In genomic region chr19:49877879-49878743, GRCh38 we compare ENCODE assay signal across 8 cellular contexts. TPM values are rescaled to one million over a fixed set of nuclear protein-coding genes. Genes with fewer than 3 reads are reported as not detected.
A peak's percentile ranks its signal among the peaks of the same experiment; 100 is the strongest.
DNase-seq lines count a peak whose midpoint lies in the region; ATAC-seq and TF ChIP-seq lines count a peak whose summit lies in the region.

No MANE protein-coding gene starts in this region.

- no peak overlapping the region for H2AFZ ChIP-seq in OCI-LY1 (ENCODE audit: low read length)

- no peak for TF ChIP-seq CTCF in OCI-LY1 (IDR thresholded peaks at IDR 0.05; ENCODE audit: low read length)

- H3K27ac ChIP-seq in HUES64 (ENCODE audit: low read depth, low read length): peak overlapping the region; percentile 95
- H3K27ac ChIP-seq in OCI-LY1 (ENCODE audit: low read depth, low read length, poor library complexity, severe bottlenecking): peak overlapping the region; percentile 93
- peak overlapping the region; percentile 97 to 100 for H3K27ac ChIP-seq in esophagus (ENCODE audit: low read depth in 2 of 2, low read length in 1 of 2)
- H3K27ac ChIP-seq in muscle layer of colon (ENCODE audit: low read depth, low read length): peak overlapping the region; percentile 99

- peak; percentile 46 for ATAC-seq in GM21528 (IDR thresholded peaks at IDR 0.05; ENCODE audit: low FRiP score, unreplicated experiment)

- peaks cover 10% of the 10 kb centered on the region for H3K4me1 ChIP-seq in HUES64 (ENCODE audit: insufficient read depth, low read length)
- H3K4me1 ChIP-seq in OCI-LY1 (ENCODE audit: insufficient read depth, low read length, severe bottlenecking): peaks cover 30% of the 10 kb centered on the region
- peaks cover 2 to 11% of the 10 kb centered on the region in 2 donors for H3K4me1 ChIP-seq in esophagus (ENCODE audit: control insufficient read depth in 2 of 2, insufficient read depth in 2 of 2, low read length in 1 of 2)
- H3K4me1 ChIP-seq in muscle layer of colon (ENCODE audit: insufficient read depth, low read length): peaks cover 19% of the 10 kb centered on the region

- peak; percentile 91 for DNase-seq in DMS153 treated with DMSO at 0.1 percent for 48 hours (lab: John Stamatoyannopoulos, UW; ENCODE audit: unreplicated experiment)
- DNase-seq in activated T-cell treated with anti-CD3 and anti-CD28 coated beads, Interleukin-2, amount 50 U/mL, for 1 hour: peak; percentile 97
- DNase-seq in stimulated activated CD8-positive, alpha-beta memory T cell treated with anti-CD3 and anti-CD28 coated beads, Interleukin-7, amount 100 ng/mL, for 24 hours (ENCODE audit: low read depth): peak; percentile 98

- peaks cover 8% of the 10 kb centered on the region for H3K79me2 ChIP-seq in OCI-LY1 (ENCODE audit: insufficient read depth, low read length)

- H3K36me3 ChIP-seq in HUES64 (ENCODE audit: insufficient read depth, low read length): peaks cover 43% of the 10 kb centered on the region
- peaks cover 38% of the 10 kb centered on the region for H3K36me3 ChIP-seq in OCI-LY1 (ENCODE audit: insufficient read depth, low read length)
- peaks cover 20 to 37% of the 10 kb centered on the region in 2 donors for H3K36me3 ChIP-seq in esophagus (ENCODE audit: control insufficient read depth in 2 of 2, insufficient read depth in 2 of 2, low read length in 1 of 2)
- H3K36me3 ChIP-seq in muscle layer of colon (ENCODE audit: insufficient read depth, low read length): peaks cover 51% of the 10 kb centered on the region

- H3K27me3 ChIP-seq in HUES64 (ENCODE audit: insufficient read depth, low read length): no peaks in the 10 kb centered on the region
- no peaks in the 10 kb centered on the region for H3K27me3 ChIP-seq in OCI-LY1 (ENCODE audit: insufficient read depth, low read length)
- no peaks in the 10 kb centered on the region for H3K27me3 ChIP-seq in esophagus (ENCODE audit: control insufficient read depth in 1 of 2, insufficient read depth in 2 of 2, low read length in 2 of 2)
- H3K27me3 ChIP-seq in muscle layer of colon (ENCODE audit: control insufficient read depth in 1 of 2, insufficient read depth in 2 of 2, low read length in 2 of 2): no peaks in the 10 kb centered on the region

- no peaks in the 10 kb centered on the region for H3F3A ChIP-seq in OCI-LY1 (ENCODE audit: insufficient read depth, low read length)

- H3K9me2 ChIP-seq in OCI-LY1 (ENCODE audit: low read depth, low read length): no peaks in the 10 kb centered on the region

- H4K20me1 ChIP-seq in OCI-LY1 (ENCODE audit: insufficient read depth, low read length): no peaks in the 10 kb centered on the region

- peak overlapping the region; percentile 94 for H3K4me2 ChIP-seq in OCI-LY1 (ENCODE audit: low read length)

- H3K9ac ChIP-seq in HUES64 (ENCODE audit: low read depth, low read length): peak overlapping the region; percentile 96
- peak overlapping the region; percentile 98 for H3K9ac ChIP-seq in OCI-LY1 (ENCODE audit: low read length)
- peak overlapping the region; percentile 94 for H3K9ac ChIP-seq in muscle layer of colon (ENCODE audit: low read length)

- H3K4me3 ChIP-seq in HUES64 (ENCODE audit: low read length) (peak overlapping the region; percentile 79), OCI-LY1 (ENCODE audit: low read depth, low read length, poor library complexity, severe bottlenecking) (peak overlapping the region; percentile 93), esophagus (ENCODE audit: low read depth in 1 of 2, low read length in 2 of 2) (peak overlapping the region; percentile 64 to 67), muscle layer of colon (ENCODE audit: low read depth in 1 of 2, low read length in 2 of 2) (peak overlapping the region; percentile 51 to 94)

- H3K9me3 ChIP-seq in HUES64 (ENCODE audit: insufficient read depth, low read depth, low read length) (no peaks in the 10 kb centered on the region), OCI-LY1 (ENCODE audit: low read length) (0 out of 2 replicates have a peak, but pooled peaks cover 2% of the 10 kb centered on the region), esophagus (ENCODE audit: control insufficient read depth in 2 of 2, insufficient read depth in 1 of 2, low read depth in 1 of 2, low read length in 1 of 2) (no peaks in the 10 kb centered on the region), muscle layer of colon (ENCODE audit: low read length) (no peaks in the 10 kb centered on the region)

- WGBS in HUES64: 7% methylated on average over 40 of the region's 41 CpGs
- 6 to 9% methylated on average over 41 of the region's 41 CpGs for WGBS in esophagus, 2 donors

RNA-seq across cellular contexts. Expression of gene TBC1D17, which starts 0.6 kb away (rescaled TPM):
- 30.9 TPM for polyA plus RNA-seq in HUES64 (2013, experiment 1 of 2)
- polyA plus RNA-seq in HUES64 (2013, experiment 2 of 2): 30.7 TPM
- polyA plus RNA-seq in esophagus: 10 to 100 TPM; 21.8 to 32.6 TPM

RNA-seq across cellular contexts. Expression of gene AKT1S1, which starts 1.0 kb away (rescaled TPM):
- 41.6 TPM for polyA plus RNA-seq in HUES64 (2013, experiment 1 of 2)
- polyA plus RNA-seq in HUES64 (2013, experiment 2 of 2): 37.1 TPM
- polyA plus RNA-seq in esophagus: 10 to 100 TPM; 33.8 to 46.9 TPM

RNA-seq across cellular contexts. Expression of gene PNKP, which starts 10.7 kb away (rescaled TPM):
- 54.9 TPM for polyA plus RNA-seq in HUES64 (2013, experiment 1 of 2)
- polyA plus RNA-seq in HUES64 (2013, experiment 2 of 2): 50.5 TPM
- 10 to 100 TPM; 27.5 to 65.1 TPM for polyA plus RNA-seq in esophagus

RNA-seq across cellular contexts. Expression of gene IL4I1, which starts 18.6 kb away (rescaled TPM):
- 0.60 TPM for polyA plus RNA-seq in HUES64 (2013, experiment 1 of 2)
- polyA plus RNA-seq in HUES64 (2013, experiment 2 of 2): 0.25 TPM
- polyA plus RNA-seq in esophagus: under 1 TPM; 0.18 to 0.45 TPM

RNA-seq across cellular contexts. Expression of gene PTOV1, which starts 27.2 kb away (rescaled TPM):
- polyA plus RNA-seq in HUES64 (2013, experiment 1 of 2): 193 TPM
- 199 TPM for polyA plus RNA-seq in HUES64 (2013, experiment 2 of 2)
- 10 to 100 TPM; 59.1 to 92.8 TPM for polyA plus RNA-seq in esophagus

Comparison
In these comparisons a context has a peak if more than half of its experiments do, and no peak if none do; other contexts are left out.
1. Peak in every context shown above with its lines: DNase-seq, ATAC-seq, H3K4me3 ChIP-seq and H3K27ac ChIP-seq.